8 cellular contexts compared by ENCODE assay signal in genomic region chr3:194493997-194494927, GRCh38. TPM values are rescaled to one million over a fixed set of nuclear protein-coding genes. Genes with fewer than 3 reads are reported as not detected.
DNase-seq lines count a peak whose midpoint lies in the region; ATAC-seq and TF ChIP-seq lines count a peak whose summit lies in the region.
"Not testable (repeated sequence)": the region's sequence is repeated elsewhere in the genome, so short reads cannot be mapped to it uniquely, and the experiment has no call there.

No MANE protein-coding gene starts in this region.

- H3K27me3 Mint-ChIP-seq in activated T-helper 17 cell treated with anti-CD3 and anti-CD28 coated beads, Interleukin-2, amount 50 U/mL, for 72 hours = not testable (repeated sequence)

- not testable (repeated sequence) for H3K79me2 ChIP-seq in PC-3 (ENCODE audit: low read length)

- peak overlapping the region; percentile 87 for H3K27ac Mint-ChIP-seq in activated T-helper 17 cell treated with anti-CD3 and anti-CD28 coated beads, Interleukin-2, amount 50 U/mL, for 72 hours

- not testable (repeated sequence) for H3K9ac ChIP-seq in PC-3 (ENCODE audit: low read length)
- H3K9ac ChIP-seq in liver (ENCODE audit: low read depth in 1 of 2, low read length in 2 of 2) = peak overlapping the region in 1 of 2 donors; percentile 94

- DNase-seq in AG09309 (ENCODE audit: low read depth) (peak; percentile 89), HCEC 1CT (peak; percentile 95), PC-3 (peak; percentile 85), cardiac fibroblast (ENCODE audit: low read depth in 2 of 2) (peak; percentile 73 to 91), fibroblast of the aortic adventitia (ENCODE audit: low read depth) (peak; percentile 92), smooth muscle cell of the brain vasculature (ENCODE audit: low read depth, low spot score) (peak; percentile 49)

- intact Hi-C loops in PC-3 (cut with micrococcal nuclease) = loop anchor here (1.0 kb wide), 2 partner anchors 33 to 99 kb away; no protein-coding TSS in a partner anchor

- peak overlapping the region; percentile 43 for H3K4me3 Mint-ChIP-seq in activated T-helper 17 cell treated with anti-CD3 and anti-CD28 coated beads, Interleukin-2, amount 50 U/mL, for 72 hours

- peaks cover 17% of the 10 kb centered on the region for H3K36me3 Mint-ChIP-seq in activated T-helper 17 cell treated with anti-CD3 and anti-CD28 coated beads, Interleukin-2, amount 50 U/mL, for 72 hours (ENCODE audit: low read depth)

- CTCF ChIA-PET in PC-3 (lab: Charles Lee) = not testable (repeated sequence)

- TF ChIP-seq CTCF in AG09309 (IDR thresholded peaks at IDR 0.05; ENCODE audit: control insufficient read depth, insufficient read depth, low read depth, low read length, missing control alignments); PC-3 (conservative IDR thresholded peaks at IDR 0.05; ENCODE audit: low read depth, low read length); cardiac fibroblast (IDR thresholded peaks at IDR 0.05; ENCODE audit: low read depth, low read length); fibroblast of the aortic adventitia (IDR thresholded peaks at IDR 0.05; ENCODE audit: insufficient read depth, low read length); liver (IDR thresholded peaks at IDR 0.05; ENCODE audit: low read depth, low read length, missing input control): not testable (repeated sequence)

- H3K9me2 ChIP-seq in PC-3 (replicated peaks; ENCODE audit: low read length) = not testable (repeated sequence)

- POLR2A ChIA-PET in PC-3 (lab: Charles Lee; ENCODE audit: unreplicated experiment) = not testable (repeated sequence)

- peak; percentile 45 for ATAC-seq in PC-3
- peak; percentile 34 for ATAC-seq in activated T-helper 17 cell treated with anti-CD3 and anti-CD28 coated beads, Interleukin-2, amount 50 U/mL, for 72 hours (replicated peaks)

- not testable (repeated sequence) for H4K20me1 ChIP-seq in PC-3 (ENCODE audit: low read length)

- peak overlapping the region; percentile 41 for H3K4me2 ChIP-seq in PC-3 (ENCODE audit: low read length)

- not testable (repeated sequence) for H3F3A ChIP-seq in PC-3 (ENCODE audit: low read length, unreplicated experiment)

- not testable (repeated sequence) for H3K9me3 ChIP-seq in PC-3 (ENCODE audit: low read length); liver (ENCODE audit: control insufficient read depth in 4 of 4, low read length in 3 of 4)

- peak overlapping the region; percentile 53 for H3K27ac ChIP-seq in PC-3 (ENCODE audit: low read length)
- H3K27ac ChIP-seq in liver (ENCODE audit: low read depth in 1 of 2, low read length in 2 of 2) = peak overlapping the region; percentile 81 to 88

- not testable (repeated sequence) for H3K4me3 ChIP-seq in AG09309 (ENCODE audit: control insufficient read depth, low read depth, low read length); PC-3 (ENCODE audit: low read length); cardiac fibroblast (replicated peaks in 1 of 2; ENCODE audit: low read depth in 2 of 2, low read length in 2 of 2)
- H3K4me3 ChIP-seq in fibroblast of the aortic adventitia (ENCODE audit: low read depth, low read length) = peak overlapping the region; percentile 28
- H3K4me3 ChIP-seq in liver (ENCODE audit: low read depth in 1 of 3, low read length in 3 of 3) = peak overlapping the region in 1 of 3 donors; percentile 28

- BruUV-seq in PC-3 (replicated peaks; lab: Mats Ljungman, UMichigan) = not testable (repeated sequence)

- not testable (repeated sequence) for H3K9me3 Mint-ChIP-seq in activated T-helper 17 cell treated with anti-CD3 and anti-CD28 coated beads, Interleukin-2, amount 50 U/mL, for 72 hours

- H3K4me1 Mint-ChIP-seq in activated T-helper 17 cell treated with anti-CD3 and anti-CD28 coated beads, Interleukin-2, amount 50 U/mL, for 72 hours = peaks cover 41% of the 10 kb centered on the region

- H3K36me3 ChIP-seq in PC-3 (ENCODE audit: low read depth, low read length); liver (ENCODE audit: control insufficient read depth in 4 of 4, insufficient read depth in 3 of 4, low read depth in 1 of 4, low read length in 3 of 4): not testable (repeated sequence)

- H3K27me3 ChIP-seq in PC-3 (ENCODE audit: low read length); liver (ENCODE audit: control insufficient read depth in 4 of 4, insufficient read depth in 4 of 4, low read length in 3 of 4): not testable (repeated sequence)

- H3K4me1 ChIP-seq in PC-3 (ENCODE audit: insufficient read depth, low read length) (peaks cover 53% of the 10 kb centered on the region), liver (ENCODE audit: control insufficient read depth in 4 of 4, insufficient read depth in 4 of 4, low read length in 3 of 4) (peaks cover 14 to 31% (median 20%) of the 10 kb centered on the region in 4 donors)

- H2AFZ ChIP-seq in PC-3 (ENCODE audit: low read length) = not testable (repeated sequence)

- TF ChIP-seq RAD21 in liver (IDR thresholded peaks at IDR 0.05) = not testable (repeated sequence)

- 59% methylated on average over 10 of the region's 10 CpGs for WGBS in liver

TF ChIP-seq in liver, 16 proteins besides CTCF, POLR2A, EP300 and RAD21:
- peak; percentile 36 for TF ChIP-seq TAF1 (conservative IDR thresholded peaks at IDR 0.05)
- peak in 1 of 2 donors; percentile 9 for TF ChIP-seq HNF4A (conservative IDR thresholded peaks at IDR 0.05)
- peak; percentile 24 for TF ChIP-seq NR2F2 (IDR thresholded peaks at IDR 0.05)
- peak in 1 of 2 donors; percentile 28 for TF ChIP-seq RXRA (IDR thresholded peaks at IDR 0.05)

RNA-seq across cellular contexts. Expression of gene ATP13A3, which starts 7.5 kb away (rescaled TPM):
- 69.4 and 101 TPM in 2 replicates for total RNA-seq in PC-3 (2014; rRNA removed)
- total RNA-seq in activated T-helper 17 cell treated with anti-CD3 and anti-CD28 coated beads, Interleukin-2, amount 50 U/mL, for 72 hours = 100 to 1,000 TPM; 121 to 126 TPM
- 448 and 494 TPM in 2 replicates for total RNA-seq in fibroblast of the aortic adventitia (ENCODE audit: low replicate concordance)
- 100 to 1,000 TPM in 1 of 2 donors, 10 to 100 TPM in 1; 77.8 to 257 TPM for total RNA-seq in liver
- 10 to 100 TPM; 33.6 to 35.1 TPM for polyA plus RNA-seq in liver
